Comparison of ENCODE assay signal across 1 cellular context in genomic region chr12:104748356-104748755, GRCh38.
TF ChIP-seq lines count a peak whose summit lies in the region.

No MANE protein-coding gene starts in this region.

TF ChIP-seq in SK-N-SH treated with all-trans-retinoic acid at 6 μM for 48 hours, 23 proteins besides CTCF, POLR2A, EP300 and RAD21 (continued from another document):
- TF ChIP-seq TSHZ2 (CRISPR knock-in tag; IDR thresholded peaks at IDR 0.05) (no peak), ZNF8 (CRISPR knock-in tag; IDR thresholded peaks at IDR 0.05) (no peak), ZNF565 (CRISPR knock-in tag; conservative IDR thresholded peaks at IDR 0.05; ENCODE audit: low read depth) (no peak), BACH2 (CRISPR knock-in tag; IDR thresholded peaks at IDR 0.05; ENCODE audit: borderline replicate concordance) (no peak), ZFP30 (CRISPR knock-in tag; IDR thresholded peaks at IDR 0.05) (no peak), ZFP3 (CRISPR knock-in tag; IDR thresholded peaks at IDR 0.05) (no peak), ISL1 (CRISPR knock-in tag; IDR thresholded peaks at IDR 0.05) (no peak), ZC3H10 (CRISPR knock-in tag; IDR thresholded peaks at IDR 0.05) (no peak)
- TF ChIP-seq, protein P1, sequence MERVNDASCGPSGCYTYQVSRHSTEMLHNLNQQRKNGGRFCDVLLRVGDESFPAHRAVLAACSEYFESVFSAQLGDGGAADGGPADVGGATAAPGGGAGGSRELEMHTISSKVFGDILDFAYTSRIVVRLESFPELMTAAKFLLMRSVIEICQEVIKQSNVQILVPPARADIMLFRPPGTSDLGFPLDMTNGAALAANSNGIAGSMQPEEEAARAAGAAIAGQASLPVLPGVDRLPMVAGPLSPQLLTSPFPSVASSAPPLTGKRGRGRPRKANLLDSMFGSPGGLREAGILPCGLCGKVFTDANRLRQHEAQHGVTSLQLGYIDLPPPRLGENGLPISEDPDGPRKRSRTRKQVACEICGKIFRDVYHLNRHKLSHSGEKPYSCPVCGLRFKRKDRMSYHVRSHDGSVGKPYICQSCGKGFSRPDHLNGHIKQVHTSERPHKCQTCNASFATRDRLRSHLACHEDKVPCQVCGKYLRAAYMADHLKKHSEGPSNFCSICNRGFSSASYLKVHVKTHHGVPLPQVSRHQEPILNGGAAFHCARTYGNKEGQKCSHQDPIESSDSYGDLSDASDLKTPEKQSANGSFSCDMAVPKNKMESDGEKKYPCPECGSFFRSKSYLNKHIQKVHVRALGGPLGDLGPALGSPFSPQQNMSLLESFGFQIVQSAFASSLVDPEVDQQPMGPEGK (CRISPR knock-in tag; IDR thresholded peaks at IDR 0.05; ENCODE audit: borderline replicate concordance): no peak
